In the genomic region with DNA sequence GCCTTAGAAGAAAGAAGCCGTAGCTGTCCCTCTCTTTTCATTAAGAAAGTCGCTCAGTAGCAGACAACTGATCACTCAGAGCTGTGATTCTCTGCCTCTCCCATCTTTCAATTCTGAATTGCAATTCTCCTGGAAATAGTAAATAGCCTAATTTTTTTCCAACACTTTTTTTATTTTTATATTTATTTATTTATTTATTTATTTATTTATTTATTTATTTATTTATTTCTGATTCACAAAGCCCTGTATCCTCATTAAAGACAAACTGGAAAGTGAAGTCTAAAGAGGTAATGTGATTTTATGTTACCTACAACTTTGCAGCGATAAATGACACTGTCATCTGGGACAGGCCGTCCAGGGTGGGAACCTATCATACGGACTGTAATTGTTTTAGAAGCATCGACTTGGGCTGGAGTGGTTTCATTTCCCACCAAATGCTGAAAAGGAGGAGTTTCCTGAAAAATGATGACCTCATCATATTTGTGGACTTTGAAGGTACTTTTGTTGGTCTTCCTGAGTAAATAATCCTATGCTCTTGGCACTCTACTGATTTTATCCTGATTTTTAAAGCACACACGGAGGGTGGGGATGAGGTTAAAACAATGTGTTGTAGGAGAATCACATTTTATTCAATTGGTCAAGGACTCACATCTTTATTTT, we compare ENCODE assay signal across 5 cellular contexts. TPM values are rescaled to one million over a fixed set of nuclear protein-coding genes. Genes with fewer than 3 reads are reported as not detected.
"Had no signal": no experiment of that assay in that cellular context is flagged by ENCODE, and none has a peak within 500 bp of the region (broad histone marks: within the 10 kb centered on the region; RNA-seq: fewer than 3 reads in every experiment).

No MANE protein-coding gene starts in this region.

RNA-seq across cellular contexts. Expression of a gene that starts 41.2 kb away (rescaled TPM):
- total RNA-seq: GM23248, H9, HFFc6, HT1080 had no signal
- polyA plus RNA-seq: GM23248, IgD-negative memory B cell had no signal
